ENCODE assay signal across 23 cellular contexts in genomic region chr2:240394549-240394948, GRCh38. TPM values are rescaled to one million over a fixed set of nuclear protein-coding genes. Genes with fewer than 3 reads are reported as not detected.
A peak's percentile ranks its signal among the peaks of the same experiment; 100 is the strongest.
DNase-seq lines count a peak whose midpoint lies in the region; ATAC-seq and TF ChIP-seq lines count a peak whose summit lies in the region.
"Had no signal": no experiment of that assay in that cellular context is flagged by ENCODE, and none has a peak within 500 bp of the region (broad histone marks: within the 10 kb centered on the region; RNA-seq: fewer than 3 reads in every experiment).

No MANE protein-coding gene starts in this region.

- no peak overlapping the region for H2AFZ ChIP-seq in osteoblast (ENCODE audit: low read length)

- no peak overlapping the region for H3K4me3 ChIP-seq in endodermal cell (ENCODE audit: low read length)
- no peak overlapping the region for H3K4me3 ChIP-seq in osteoblast (ENCODE audit: insufficient read depth, low read length)
- no peak overlapping the region for H3K4me3 ChIP-seq in upper lobe of right lung
- H3K4me3 ChIP-seq: BLaER1 treated with 17β-estradiol and CSF1 and Interleukin-3, amounts not matched to agents 10 nM and 100 nM; GM12878; HAP-1 had no signal

- H3K36me3 ChIP-seq in endodermal cell (ENCODE audit: control insufficient read depth, insufficient read depth, low read length) (no peaks in the 10 kb centered on the region), osteoblast (ENCODE audit: insufficient read depth, low read length) (no peaks in the 10 kb centered on the region), upper lobe of right lung (no peaks in the 10 kb centered on the region)
- H3K36me3 ChIP-seq: BLaER1 treated with 17β-estradiol and CSF1 and Interleukin-3, amounts not matched to agents 10 nM and 100 nM; HAP-1 had no signal

- H3K27ac Mint-ChIP-seq in activated T-cell treated with anti-CD3 and anti-CD28 coated beads, Interleukin-2, amount 50 U/mL, for 72 hours: no peak overlapping the region
- no peak overlapping the region for H3K27ac Mint-ChIP-seq in endodermal cell
- H3K27ac Mint-ChIP-seq in effector memory CD8-positive, alpha-beta T cell: no peak overlapping the region
- no peak overlapping the region for H3K27ac Mint-ChIP-seq in activated CD8-positive, alpha-beta T cell treated with anti-CD3 and anti-CD28 coated beads for 36 hours

- CTCF ChIA-PET in activated CD8-positive, alpha-beta T cell treated with anti-CD3 and anti-CD28 coated beads for 36 hours (lab: Charles Lee): no interaction called here

- no peaks in the 10 kb centered on the region for H3K79me2 ChIP-seq in osteoblast (ENCODE audit: insufficient read depth, low read length)

- intact Hi-C loops in upper lobe of right lung (cut with DNase I): no loop called here
- intact Hi-C loops in activated CD8-positive, alpha-beta T cell treated with anti-CD3 and anti-CD28 coated beads for 36 hours (cut with micrococcal nuclease): no loop called here

- H3K27ac ChIP-seq in endodermal cell (ENCODE audit: low read depth, low read length) (no peak overlapping the region), osteoblast (ENCODE audit: low read depth, low read length) (no peak overlapping the region), upper lobe of right lung (no peak overlapping the region)
- H3K27ac ChIP-seq: BLaER1 treated with 17β-estradiol and CSF1 and Interleukin-3, amounts not matched to agents 10 nM and 100 nM had no signal

- no peaks in the 10 kb centered on the region for H3K4me1 Mint-ChIP-seq in activated T-cell treated with anti-CD3 and anti-CD28 coated beads, Interleukin-2, amount 50 U/mL, for 72 hours (ENCODE audit: low read depth)
- no peaks in the 10 kb centered on the region for H3K4me1 Mint-ChIP-seq in endodermal cell
- H3K4me1 Mint-ChIP-seq in effector memory CD8-positive, alpha-beta T cell (ENCODE audit: low read depth in 2 of 2): peaks cover 0 to 3% of the 10 kb centered on the region in 2 donors
- H3K4me1 Mint-ChIP-seq in activated CD8-positive, alpha-beta T cell treated with anti-CD3 and anti-CD28 coated beads for 36 hours (ENCODE audit: low read depth): peaks cover 6% of the 10 kb centered on the region

- no peaks in the 10 kb centered on the region for H3K36me3 Mint-ChIP-seq in activated T-cell treated with anti-CD3 and anti-CD28 coated beads, Interleukin-2, amount 50 U/mL, for 72 hours (ENCODE audit: insufficient read depth in 2 of 2)
- H3K36me3 Mint-ChIP-seq in endodermal cell (ENCODE audit: low read depth): no peaks in the 10 kb centered on the region
- H3K36me3 Mint-ChIP-seq in effector memory CD8-positive, alpha-beta T cell (ENCODE audit: insufficient read depth): no peaks in the 10 kb centered on the region
- H3K36me3 Mint-ChIP-seq in activated CD8-positive, alpha-beta T cell treated with anti-CD3 and anti-CD28 coated beads for 36 hours (ENCODE audit: low read depth): no peaks in the 10 kb centered on the region
- H3K36me3 Mint-ChIP-seq: CD4-positive, alpha-beta memory T cell had no signal

- TF ChIP-seq CTCF in endodermal cell (conservative IDR thresholded peaks at IDR 0.05) (no peak), osteoblast (IDR thresholded peaks at IDR 0.05; ENCODE audit: extremely low read depth, low read depth, low read length) (no peak), upper lobe of right lung (IDR thresholded peaks at IDR 0.05) (no peak)
- TF ChIP-seq CTCF in activated CD8-positive, alpha-beta T cell treated with anti-CD3 and anti-CD28 coated beads for 36 hours (IDR thresholded peaks at IDR 0.05): no peak

- H3K4me1 ChIP-seq in endodermal cell (ENCODE audit: control insufficient read depth, insufficient read depth, low read length) (no peaks in the 10 kb centered on the region), osteoblast (ENCODE audit: insufficient read depth, low read length) (no peaks in the 10 kb centered on the region), upper lobe of right lung (no peaks in the 10 kb centered on the region)
- H3K4me1 ChIP-seq: Caco-2, HAP-1 had no signal

- peak; percentile 8 for DNase-seq in activated T-cell treated with anti-CD3 and anti-CD28 coated beads, Interleukin-2, amount 50 U/mL, for 1 hour
- no peak for DNase-seq in activated T-cell treated with anti-CD3 and anti-CD28 coated beads, Interleukin-2, amount 50 U/mL, for 72 hours
- DNase-seq in endodermal cell (peak; percentile 38), osteoblast (ENCODE audit: insufficient read length, low spot score, missing footprints) (peak; percentile 46), upper lobe of right lung (peak; percentile 35), DMS79 (lab: John Stamatoyannopoulos, UW) (no peak)
- DNase-seq in effector memory CD8-positive, alpha-beta T cell: no peak
- DNase-seq in activated CD8-positive, alpha-beta T cell treated with anti-CD3 and anti-CD28 coated beads for 36 hours: no peak
- DNase-seq: 8988T; Caco-2; CD4-positive, alpha-beta memory T cell; DMS 273 treated with DMSO at 0.1 percent for 48 hours; DND-41; Kasumi-1; NCI-H1694; NCI-H2081 treated with DMSO at 0.1 percent for 48 hours; NCI-H2171 treated with DMSO at 0.1 percent for 48 hours; NCI-H446; NCI-H526 treated with DMSO at 0.1 percent for 48 hours; OCI-M1 had no signal

- 90 to 91% methylated on average over 4 to 9 of the region's 9 CpGs for WGBS in endodermal cell (ENCODE audit: insufficient coverage in 1 of 2, insufficient read length in 1 of 2), 2 experiments

- no peak overlapping the region for H3K4me2 ChIP-seq in osteoblast (ENCODE audit: insufficient read depth, low read length)
- H3K4me2 ChIP-seq: BLaER1 treated with 17β-estradiol and CSF1 and Interleukin-3, amounts not matched to agents 10 nM and 100 nM had no signal

- ATAC-seq in activated T-cell treated with anti-CD3 and anti-CD28 coated beads, Interleukin-2, amount 50 U/mL, for 72 hours (replicated peaks in 1 of 2): no peak
- ATAC-seq in upper lobe of right lung: no peak
- ATAC-seq in effector memory CD8-positive, alpha-beta T cell (replicated peaks): no peak
- ATAC-seq in activated CD8-positive, alpha-beta T cell treated with anti-CD3 and anti-CD28 coated beads for 36 hours: no peak
- ATAC-seq: GM12878 had no signal

- H3K4me3 Mint-ChIP-seq in activated T-cell treated with anti-CD3 and anti-CD28 coated beads, Interleukin-2, amount 50 U/mL, for 72 hours: no peak overlapping the region
- H3K4me3 Mint-ChIP-seq in endodermal cell: no peak overlapping the region
- no peak overlapping the region for H3K4me3 Mint-ChIP-seq in effector memory CD8-positive, alpha-beta T cell
- no peak overlapping the region for H3K4me3 Mint-ChIP-seq in activated CD8-positive, alpha-beta T cell treated with anti-CD3 and anti-CD28 coated beads for 36 hours
- H3K4me3 Mint-ChIP-seq: CD4-positive, alpha-beta memory T cell had no signal

- no peaks in the 10 kb centered on the region for H3K9me3 Mint-ChIP-seq in activated T-cell treated with anti-CD3 and anti-CD28 coated beads, Interleukin-2, amount 50 U/mL, for 72 hours
- no peaks in the 10 kb centered on the region for H3K9me3 Mint-ChIP-seq in endodermal cell
- no peaks in the 10 kb centered on the region for H3K9me3 Mint-ChIP-seq in effector memory CD8-positive, alpha-beta T cell
- H3K9me3 Mint-ChIP-seq in activated CD8-positive, alpha-beta T cell treated with anti-CD3 and anti-CD28 coated beads for 36 hours: no peaks in the 10 kb centered on the region

- H3K9me3 ChIP-seq in endodermal cell (ENCODE audit: control insufficient read depth, low read length) (no peaks in the 10 kb centered on the region), osteoblast (ENCODE audit: low read depth, low read length) (no peaks in the 10 kb centered on the region), upper lobe of right lung (no peaks in the 10 kb centered on the region)
- H3K9me3 ChIP-seq: BLaER1 treated with 17β-estradiol and CSF1 and Interleukin-3, amounts not matched to agents 10 nM and 100 nM; Caco-2; HAP-1 had no signal

- H3K9ac ChIP-seq in endodermal cell (ENCODE audit: extremely low read depth, low read length, poor library complexity, severe bottlenecking): no peak overlapping the region
- H3K9ac ChIP-seq: BLaER1 treated with 17β-estradiol and CSF1 and Interleukin-3, amounts not matched to agents 10 nM and 100 nM had no signal

- H3K27me3 Mint-ChIP-seq in activated T-cell treated with anti-CD3 and anti-CD28 coated beads, Interleukin-2, amount 50 U/mL, for 72 hours (ENCODE audit: low read depth): no peaks in the 10 kb centered on the region
- no peaks in the 10 kb centered on the region for H3K27me3 Mint-ChIP-seq in endodermal cell (ENCODE audit: insufficient read depth)
- peaks cover 4 to 14% of the 10 kb centered on the region in 2 donors for H3K27me3 Mint-ChIP-seq in effector memory CD8-positive, alpha-beta T cell
- no peaks in the 10 kb centered on the region for H3K27me3 Mint-ChIP-seq in activated CD8-positive, alpha-beta T cell treated with anti-CD3 and anti-CD28 coated beads for 36 hours
- H3K27me3 Mint-ChIP-seq: CD4-positive, alpha-beta memory T cell had no signal

- POLR2A ChIA-PET in activated CD8-positive, alpha-beta T cell treated with anti-CD3 and anti-CD28 coated beads for 36 hours (lab: Charles Lee): no interaction called here

- H4K20me1 ChIP-seq in osteoblast (ENCODE audit: insufficient read depth, low read length): no peaks in the 10 kb centered on the region
- H4K20me1 ChIP-seq: BLaER1 treated with 17β-estradiol and CSF1 and Interleukin-3, amounts not matched to agents 10 nM and 100 nM had no signal

- H3K27me3 ChIP-seq in endodermal cell (ENCODE audit: control insufficient read depth, insufficient read depth, low read length, poor library complexity, severe bottlenecking) (no peaks in the 10 kb centered on the region), osteoblast (ENCODE audit: insufficient read depth, low read length) (no peaks in the 10 kb centered on the region), upper lobe of right lung (no peaks in the 10 kb centered on the region)
- H3K27me3 ChIP-seq: BLaER1 treated with 17β-estradiol and CSF1 and Interleukin-3, amounts not matched to agents 10 nM and 100 nM had no signal

RNA-seq across cellular contexts. Expression of gene GPC1, which starts 40.9 kb away (rescaled TPM):
- 1 to 10 TPM; 3.2 to 3.6 TPM for total RNA-seq in activated T-cell treated with anti-CD3 and anti-CD28 coated beads, Interleukin-2, amount 50 U/mL, for 72 hours
- total RNA-seq in endodermal cell (10 to 100 TPM; 37.8 to 69.7 TPM), osteoblast (44.8 and 54.3 TPM in 2 replicates), upper lobe of right lung (24.8 TPM)
- 55.9 TPM for polyA plus RNA-seq in endodermal cell (2013, experiment 1 of 2)
- 56.9 TPM for polyA plus RNA-seq in endodermal cell (2013, experiment 2 of 2)
- total RNA-seq in activated CD8-positive, alpha-beta T cell treated with anti-CD3 and anti-CD28 coated beads for 36 hours: 1 to 10 TPM in 1 of 2 experiments, under 1 TPM in 1; 0.83 to 1.2 TPM

Comparison
In these comparisons a context has a peak if more than half of its experiments do, and no peak if none do; other contexts are left out.
1. DNase-seq: peak in activated T-cell treated with anti-CD3 and anti-CD28 coated beads, Interleukin-2, amount 50 U/mL, for 1 hour (single experiment), endodermal cell (single experiment), osteoblast (single experiment) and upper lobe of right lung (single experiment); none in activated T-cell treated with anti-CD3 and anti-CD28 coated beads, Interleukin-2, amount 50 U/mL, for 72 hours (0 of 2), effector memory CD8-positive, alpha-beta T cell (0 of 3), activated CD8-positive, alpha-beta T cell treated with anti-CD3 and anti-CD28 coated beads for 36 hours (single experiment) and DMS79 (single experiment).